Comparison of ENCODE assay signal across 8 cellular contexts in the genomic region with DNA sequence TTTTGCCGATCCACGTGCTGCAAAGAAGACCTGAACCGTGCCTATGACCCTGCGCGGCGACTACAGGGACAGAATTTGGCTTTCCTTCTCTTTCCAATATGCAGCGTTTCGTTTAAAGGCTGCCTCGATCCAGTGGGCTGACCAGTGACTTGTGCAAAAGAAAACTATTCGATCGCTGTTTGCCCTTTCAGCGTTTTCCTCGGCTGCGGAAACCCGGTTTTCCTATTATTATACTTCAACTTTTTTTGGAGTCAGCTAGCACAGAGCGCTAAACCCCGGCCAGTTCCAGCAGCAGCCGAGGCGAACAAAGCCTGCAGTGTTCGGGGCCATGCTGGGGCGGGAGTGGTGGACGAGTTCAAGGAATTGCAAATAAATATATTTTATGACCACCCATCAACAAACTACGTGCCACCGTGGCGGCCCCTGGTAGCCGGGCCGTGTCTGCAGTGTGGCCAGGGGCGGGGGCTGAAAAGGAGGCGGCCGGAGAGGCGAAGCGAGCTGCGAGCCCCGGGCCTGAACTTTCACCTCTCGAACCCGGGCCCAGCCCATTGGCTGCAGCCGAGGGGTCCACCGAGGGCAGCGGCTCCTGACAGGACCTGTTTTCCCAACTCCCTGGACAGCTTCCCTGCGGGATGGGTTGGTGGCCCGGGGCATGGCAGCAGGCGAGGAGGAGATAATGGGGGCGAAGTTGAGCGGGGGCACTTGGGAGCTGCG.
DNase-seq lines count a peak whose midpoint lies in the region; ATAC-seq and TF ChIP-seq lines count a peak whose summit lies in the region.

No MANE protein-coding gene starts in this region.

- TF ChIP-seq CTCF in HFFc6 (IDR thresholded peaks at IDR 0.05) (no peak), brain (conservative IDR thresholded peaks at IDR 0.05) (no peak), kidney epithelial cell (IDR thresholded peaks at IDR 0.05; ENCODE audit: insufficient read depth, low read length, poor library complexity, severe bottlenecking) (no peak)

- no peaks in the 10 kb centered on the region; the same call in 1 of the 2 replicates for H3K9me3 Mint-ChIP-seq in HFFc6
- peaks cover 0 to 25% (median 3%) of the 10 kb centered on the region in 5 experiments for H3K9me3 Mint-ChIP-seq in brain
- H3K9me3 Mint-ChIP-seq in stimulated activated naive B cell treated with anti-CD40 and anti-IgM and Interleukin-4, amounts not matched to agents 10 μg/mL and 1 μg/mL and 100 μg/mL, for 72 hours, result no peaks in the 10 kb centered on the region

- DNase-seq in HFFc6 (no peak), kidney epithelial cell (ENCODE audit: low read depth) (no peak), DMS153 (lab: John Stamatoyannopoulos, UW) (no peak), activated gamma-delta T cell treated with Interleukin-2 at 50 U/mL for 16 hours (no peak), T-helper 2 cell (no peak)
- DNase-seq in stimulated activated naive B cell treated with anti-CD40 and anti-IgM and Interleukin-4, amounts not matched to agents 10 μg/mL and 1 μg/mL and 100 μg/mL, for 72 hours, result no peak

- peaks cover 44% of the 10 kb centered on the region for H3K27me3 ChIP-seq in kidney epithelial cell (ENCODE audit: control insufficient read depth, insufficient read depth, low read length)

- peaks cover 41% of the 10 kb centered on the region for H3K27me3 Mint-ChIP-seq in HFFc6 (ENCODE audit: insufficient read depth)
- peaks cover 79% of the 10 kb centered on the region for H3K27me3 Mint-ChIP-seq in brain
- peaks cover 57 to 85% of the 10 kb centered on the region in 2 donors for H3K27me3 Mint-ChIP-seq in stimulated activated naive B cell treated with anti-CD40 and anti-IgM and Interleukin-4, amounts not matched to agents 10 μg/mL and 1 μg/mL and 100 μg/mL, for 72 hours

- H3K36me3 ChIP-seq in kidney epithelial cell (ENCODE audit: control insufficient read depth, insufficient read depth, low read length), result no peaks in the 10 kb centered on the region

- H3K4me3 Mint-ChIP-seq in HFFc6 (peak overlapping the region; percentile 39; the same call in 1 of the 2 replicates), brain (peak overlapping the region; percentile 19 to 84 (median 76))
- H3K4me3 Mint-ChIP-seq in stimulated activated naive B cell treated with anti-CD40 and anti-IgM and Interleukin-4, amounts not matched to agents 10 μg/mL and 1 μg/mL and 100 μg/mL, for 72 hours, result peak overlapping the region; percentile 44 to 61

- peak overlapping the region; percentile 17 for H3K4me3 ChIP-seq in kidney epithelial cell (ENCODE audit: low read depth, low read length)

- no peak overlapping the region for H3K27ac Mint-ChIP-seq in HFFc6
- H3K27ac Mint-ChIP-seq in brain, result peak overlapping the region in 2 of 5 experiments; percentile 52 to 81
- no peak overlapping the region for H3K27ac Mint-ChIP-seq in stimulated activated naive B cell treated with anti-CD40 and anti-IgM and Interleukin-4, amounts not matched to agents 10 μg/mL and 1 μg/mL and 100 μg/mL, for 72 hours

- no peaks in the 10 kb centered on the region for H3K36me3 Mint-ChIP-seq in HFFc6 (ENCODE audit: low read depth)
- no peaks in the 10 kb centered on the region for H3K36me3 Mint-ChIP-seq in brain
- H3K36me3 Mint-ChIP-seq in stimulated activated naive B cell treated with anti-CD40 and anti-IgM and Interleukin-4, amounts not matched to agents 10 μg/mL and 1 μg/mL and 100 μg/mL, for 72 hours, result no peaks in the 10 kb centered on the region

- H3K4me1 Mint-ChIP-seq in HFFc6 (ENCODE audit: low read depth) (peaks cover 28% of the 10 kb centered on the region), brain (peaks cover 49% of the 10 kb centered on the region)
- peaks cover 33 to 48% of the 10 kb centered on the region in 2 donors for H3K4me1 Mint-ChIP-seq in stimulated activated naive B cell treated with anti-CD40 and anti-IgM and Interleukin-4, amounts not matched to agents 10 μg/mL and 1 μg/mL and 100 μg/mL, for 72 hours

- ATAC-seq in stimulated activated naive B cell treated with anti-CD40 and anti-IgM and Interleukin-4, amounts not matched to agents 10 μg/mL and 1 μg/mL and 100 μg/mL, for 72 hours (replicated peaks), result no peak
- no peak for ATAC-seq in HG03097 (IDR thresholded peaks at IDR 0.05; ENCODE audit: low FRiP score, unreplicated experiment)
